Comparison of ENCODE assay signal across 6 cellular contexts in genomic region chr1:228164561-228165371, GRCh38. TPM values are rescaled to one million over a fixed set of nuclear protein-coding genes. Genes with fewer than 3 reads are reported as not detected.
DNase-seq lines count a peak whose midpoint lies in the region; ATAC-seq and TF ChIP-seq lines count a peak whose summit lies in the region.

No MANE protein-coding gene starts in this region.

- H3K27ac ChIP-seq in gastroesophageal sphincter (peak overlapping the region; percentile 48 to 100 (median 99)), tibial artery (peak overlapping the region; percentile 91 to 99)

- TF ChIP-seq CTCF in GM12864 (IDR thresholded peaks at IDR 0.05; ENCODE audit: low read depth, low read length, missing control alignments) (no peak), gastroesophageal sphincter (IDR thresholded peaks at IDR 0.05) (no peak), tibial artery (IDR thresholded peaks at IDR 0.05) (no peak)

- ATAC-seq in gastroesophageal sphincter = peak; percentile 0
- ATAC-seq in GM18498 (IDR thresholded peaks at IDR 0.05; ENCODE audit: unreplicated experiment) = no peak

- H3K9me3 ChIP-seq in gastroesophageal sphincter (no peaks in the 10 kb centered on the region), tibial artery (no peaks in the 10 kb centered on the region)

- peaks cover 0 to 63% (median 9%) of the 10 kb centered on the region in 3 donors for H3K4me1 ChIP-seq in gastroesophageal sphincter
- peaks cover 0 to 21% (median 11%) of the 10 kb centered on the region in 4 donors for H3K4me1 ChIP-seq in tibial artery

- intact Hi-C loops in tibial artery (cut with DNase I; ENCODE audit: low total_unique reads) = loop anchor here (2.0 to 10.0 kb wide), 4 partner anchors 24 to 430 kb away; partner anchors contain the start of genes C1orf35, GUK1, JMJD4 and MRPL55

- peaks cover 20% of the 10 kb centered on the region for H3K27me3 ChIP-seq in gastroesophageal sphincter
- peaks cover 0 to 28% of the 10 kb centered on the region in 2 donors for H3K27me3 ChIP-seq in tibial artery

- TF ChIP-seq POLR2A in gastroesophageal sphincter (IDR thresholded peaks at IDR 0.05) = no peak

- H3K4me3 ChIP-seq in GM12864 (ENCODE audit: low read depth, low read length) = peak overlapping the region; percentile 54
- H3K4me3 ChIP-seq in gastroesophageal sphincter = peak overlapping the region; percentile 21 to 87
- H3K4me3 ChIP-seq in tibial artery = peak overlapping the region; percentile 70 to 86

- TF ChIP-seq EP300 in gastroesophageal sphincter (IDR thresholded peaks at IDR 0.05) = no peak

- no peaks in the 10 kb centered on the region for H3K36me3 ChIP-seq in gastroesophageal sphincter
- peaks cover 0 to under 1% (median 0%) of the 10 kb centered on the region in 3 donors for H3K36me3 ChIP-seq in tibial artery

- 40 to 46% methylated on average over 3 to 18 of the region's 20 CpGs for WGBS in gastroesophageal sphincter (ENCODE audit: low coverage in 1 of 2), 2 donors

- DNase-seq in GM12864 (ENCODE audit: low read depth) (no peak), NOMO-1 treated with DMSO at 0.1 percent for 48 hours (lab: John Stamatoyannopoulos, UW; ENCODE audit: unreplicated experiment) (peak; percentile 81), tibial artery (no peak), NCI-H1417 treated with DMSO at 0.1 percent for 48 hours (lab: John Stamatoyannopoulos, UW) (no peak)

RNA-seq across cellular contexts. Expression of gene IBA57, which starts 0.8 kb away (rescaled TPM):
- total RNA-seq in gastroesophageal sphincter = 10 to 100 TPM in 1 of 4 donors, 1 to 10 TPM in 3; 4.2 to 11.3 (median 7.4) TPM

RNA-seq across cellular contexts. Expression of gene GJC2, which starts 15.0 kb away (rescaled TPM):
- 1 to 10 TPM; 5.1 to 9.0 (median 7.0) TPM for total RNA-seq in gastroesophageal sphincter

RNA-seq across cellular contexts. Expression of gene GUK1, which starts 24.7 kb away (rescaled TPM):
- total RNA-seq in gastroesophageal sphincter = 100 to 1,000 TPM; 234 to 504 (median 299) TPM

RNA-seq across cellular contexts. Expression of gene OBSCN, which starts 43.1 kb away (rescaled TPM):
- 10 to 100 TPM; 11.1 to 28.4 (median 20.9) TPM for total RNA-seq in gastroesophageal sphincter

RNA-seq across cellular contexts. Expression of gene MRPL55, which starts 55.7 kb away (rescaled TPM):
- 100 to 1,000 TPM in 2 of 4 donors, 10 to 100 TPM in 2; 50.2 to 394 (median 81.5) TPM for total RNA-seq in gastroesophageal sphincter
